1 cellular context compared by ENCODE assay signal in the genomic region with DNA sequence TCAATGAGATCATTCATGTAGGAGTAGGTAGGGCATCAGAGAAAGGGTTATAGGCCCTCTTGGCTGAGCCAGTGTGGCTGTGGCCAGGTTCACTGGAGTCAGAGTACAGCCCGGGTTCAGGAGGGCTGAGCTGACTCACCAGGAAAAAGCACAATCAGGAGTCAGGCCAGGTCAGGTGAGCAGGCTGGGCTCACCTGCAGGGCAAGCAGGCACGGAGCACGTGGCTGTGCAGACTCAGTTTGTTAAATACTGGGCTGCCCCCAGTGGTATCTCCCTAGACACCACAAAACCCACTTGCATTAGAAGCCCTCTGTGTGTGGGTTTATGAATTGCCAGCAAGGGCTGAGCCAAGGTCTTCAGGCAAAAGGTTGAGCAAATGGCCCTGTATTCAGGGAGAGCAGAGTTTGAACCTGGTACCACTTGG.
TF ChIP-seq lines count a peak whose summit lies in the region.

No MANE protein-coding gene starts in this region.

TF ChIP-seq in HepG2, 621 proteins besides CTCF, POLR2A, EP300 and RAD21 (continued from another document):
- TF ChIP-seq, protein P1, sequence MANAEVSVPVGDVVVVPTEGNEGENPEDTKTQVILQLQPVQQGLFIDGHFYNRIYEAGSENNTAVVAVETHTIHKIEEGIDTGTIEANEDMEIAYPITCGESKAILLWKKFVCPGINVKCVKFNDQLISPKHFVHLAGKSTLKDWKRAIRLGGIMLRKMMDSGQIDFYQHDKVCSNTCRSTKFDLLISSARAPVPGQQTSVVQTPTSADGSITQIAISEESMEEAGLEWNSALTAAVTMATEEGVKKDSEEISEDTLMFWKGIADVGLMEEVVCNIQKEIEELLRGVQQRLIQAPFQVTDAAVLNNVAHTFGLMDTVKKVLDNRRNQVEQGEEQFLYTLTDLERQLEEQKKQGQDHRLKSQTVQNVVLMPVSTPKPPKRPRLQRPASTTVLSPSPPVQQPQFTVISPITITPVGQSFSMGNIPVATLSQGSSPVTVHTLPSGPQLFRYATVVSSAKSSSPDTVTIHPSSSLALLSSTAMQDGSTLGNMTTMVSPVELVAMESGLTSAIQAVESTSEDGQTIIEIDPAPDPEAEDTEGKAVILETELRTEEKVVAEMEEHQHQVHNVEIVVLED (CRISPR knock-in tag; IDR thresholded peaks at IDR 0.05; ENCODE audit: borderline replicate concordance): no peak
- TF ChIP-seq ZNF468 (CRISPR knock-in tag; IDR thresholded peaks at IDR 0.05) (no peak), RNF2 (conservative IDR thresholded peaks at IDR 0.05; ENCODE audit: low read depth) (peak; percentile 69; the same call in 1 of the 2 replicates), FLYWCH1 (CRISPR knock-in tag; IDR thresholded peaks at IDR 0.05) (no peak), ARID2 (CRISPR knock-in tag; IDR thresholded peaks at IDR 0.05; ENCODE audit: borderline replicate concordance) (no peak), ELF3 (CRISPR knock-in tag; IDR thresholded peaks at IDR 0.05) (peak; percentile 94), ZSCAN30 (CRISPR knock-in tag; IDR thresholded peaks at IDR 0.05) (no peak), GATAD1 (CRISPR knock-in tag; IDR thresholded peaks at IDR 0.05) (peak; percentile 37; the same call in 1 of the 2 replicates), DNMT3B (CRISPR knock-in tag; conservative IDR thresholded peaks at IDR 0.05) (no peak), HIVEP1 (CRISPR knock-in tag; IDR thresholded peaks at IDR 0.05) (no peak), JUN (CRISPR knock-in tag; IDR thresholded peaks at IDR 0.05) (0 out of 2 replicates have a peak, but pooled peaks have one; percentile 67), KAT8 (CRISPR knock-in tag; IDR thresholded peaks at IDR 0.05) (peak; percentile 43; the same call in 1 of the 2 replicates), ZNF713 (CRISPR knock-in tag; IDR thresholded peaks at IDR 0.05) (no peak), ZNF432 (CRISPR knock-in tag; IDR thresholded peaks at IDR 0.05; ENCODE audit: borderline replicate concordance) (no peak), ZSCAN21 (CRISPR knock-in tag; IDR thresholded peaks at IDR 0.05; ENCODE audit: borderline replicate concordance) (no peak), ESRRA (CRISPR knock-in tag; IDR thresholded peaks at IDR 0.05; ENCODE audit: low read depth) (peak; percentile 46; the same call in 1 of the 2 replicates), KLF13 (CRISPR knock-in tag; IDR thresholded peaks at IDR 0.05) (no peak), ZNF3 (CRISPR knock-in tag; IDR thresholded peaks at IDR 0.05) (no peak), ZNF703 (CRISPR knock-in tag; IDR thresholded peaks at IDR 0.05; ENCODE audit: borderline replicate concordance) (no peak), ZNF510 (CRISPR knock-in tag; IDR thresholded peaks at IDR 0.05; ENCODE audit: low read depth) (no peak), CAMTA2 (CRISPR knock-in tag; IDR thresholded peaks at IDR 0.05; ENCODE audit: borderline replicate concordance) (no peak), PHB2 (IDR thresholded peaks at IDR 0.05; ENCODE audit: partially characterized antibody) (no peak)
- TF ChIP-seq, protein P2, sequence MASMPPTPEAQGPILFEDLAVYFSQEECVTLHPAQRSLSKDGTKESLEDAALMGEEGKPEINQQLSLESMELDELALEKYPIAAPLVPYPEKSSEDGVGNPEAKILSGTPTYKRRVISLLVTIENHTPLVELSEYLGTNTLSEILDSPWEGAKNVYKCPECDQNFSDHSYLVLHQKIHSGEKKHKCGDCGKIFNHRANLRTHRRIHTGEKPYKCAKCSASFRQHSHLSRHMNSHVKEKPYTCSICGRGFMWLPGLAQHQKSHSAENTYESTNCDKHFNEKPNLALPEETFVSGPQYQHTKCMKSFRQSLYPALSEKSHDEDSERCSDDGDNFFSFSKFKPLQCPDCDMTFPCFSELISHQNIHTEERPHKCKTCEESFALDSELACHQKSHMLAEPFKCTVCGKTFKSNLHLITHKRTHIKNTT (CRISPR knock-in tag; IDR thresholded peaks at IDR 0.05): no peak
- TF ChIP-seq, protein P3, sequence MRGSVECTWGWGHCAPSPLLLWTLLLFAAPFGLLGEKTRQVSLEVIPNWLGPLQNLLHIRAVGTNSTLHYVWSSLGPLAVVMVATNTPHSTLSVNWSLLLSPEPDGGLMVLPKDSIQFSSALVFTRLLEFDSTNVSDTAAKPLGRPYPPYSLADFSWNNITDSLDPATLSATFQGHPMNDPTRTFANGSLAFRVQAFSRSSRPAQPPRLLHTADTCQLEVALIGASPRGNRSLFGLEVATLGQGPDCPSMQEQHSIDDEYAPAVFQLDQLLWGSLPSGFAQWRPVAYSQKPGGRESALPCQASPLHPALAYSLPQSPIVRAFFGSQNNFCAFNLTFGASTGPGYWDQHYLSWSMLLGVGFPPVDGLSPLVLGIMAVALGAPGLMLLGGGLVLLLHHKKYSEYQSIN (CRISPR knock-in tag; IDR thresholded peaks at IDR 0.05; ENCODE audit: borderline replicate concordance): no peak
- TF ChIP-seq, protein P4, sequence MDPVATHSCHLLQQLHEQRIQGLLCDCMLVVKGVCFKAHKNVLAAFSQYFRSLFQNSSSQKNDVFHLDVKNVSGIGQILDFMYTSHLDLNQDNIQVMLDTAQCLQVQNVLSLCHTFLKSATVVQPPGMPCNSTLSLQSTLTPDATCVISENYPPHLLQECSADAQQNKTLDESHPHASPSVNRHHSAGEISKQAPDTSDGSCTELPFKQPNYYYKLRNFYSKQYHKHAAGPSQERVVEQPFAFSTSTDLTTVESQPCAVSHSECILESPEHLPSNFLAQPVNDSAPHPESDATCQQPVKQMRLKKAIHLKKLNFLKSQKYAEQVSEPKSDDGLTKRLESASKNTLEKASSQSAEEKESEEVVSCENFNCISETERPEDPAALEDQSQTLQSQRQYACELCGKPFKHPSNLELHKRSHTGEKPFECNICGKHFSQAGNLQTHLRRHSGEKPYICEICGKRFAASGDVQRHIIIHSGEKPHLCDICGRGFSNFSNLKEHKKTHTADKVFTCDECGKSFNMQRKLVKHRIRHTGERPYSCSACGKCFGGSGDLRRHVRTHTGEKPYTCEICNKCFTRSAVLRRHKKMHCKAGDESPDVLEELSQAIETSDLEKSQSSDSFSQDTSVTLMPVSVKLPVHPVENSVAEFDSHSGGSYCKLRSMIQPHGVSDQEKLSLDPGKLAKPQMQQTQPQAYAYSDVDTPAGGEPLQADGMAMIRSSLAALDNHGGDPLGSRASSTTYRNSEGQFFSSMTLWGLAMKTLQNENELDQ (CRISPR knock-in tag; IDR thresholded peaks at IDR 0.05; ENCODE audit: borderline replicate concordance): no peak
- TF ChIP-seq, protein P5, sequence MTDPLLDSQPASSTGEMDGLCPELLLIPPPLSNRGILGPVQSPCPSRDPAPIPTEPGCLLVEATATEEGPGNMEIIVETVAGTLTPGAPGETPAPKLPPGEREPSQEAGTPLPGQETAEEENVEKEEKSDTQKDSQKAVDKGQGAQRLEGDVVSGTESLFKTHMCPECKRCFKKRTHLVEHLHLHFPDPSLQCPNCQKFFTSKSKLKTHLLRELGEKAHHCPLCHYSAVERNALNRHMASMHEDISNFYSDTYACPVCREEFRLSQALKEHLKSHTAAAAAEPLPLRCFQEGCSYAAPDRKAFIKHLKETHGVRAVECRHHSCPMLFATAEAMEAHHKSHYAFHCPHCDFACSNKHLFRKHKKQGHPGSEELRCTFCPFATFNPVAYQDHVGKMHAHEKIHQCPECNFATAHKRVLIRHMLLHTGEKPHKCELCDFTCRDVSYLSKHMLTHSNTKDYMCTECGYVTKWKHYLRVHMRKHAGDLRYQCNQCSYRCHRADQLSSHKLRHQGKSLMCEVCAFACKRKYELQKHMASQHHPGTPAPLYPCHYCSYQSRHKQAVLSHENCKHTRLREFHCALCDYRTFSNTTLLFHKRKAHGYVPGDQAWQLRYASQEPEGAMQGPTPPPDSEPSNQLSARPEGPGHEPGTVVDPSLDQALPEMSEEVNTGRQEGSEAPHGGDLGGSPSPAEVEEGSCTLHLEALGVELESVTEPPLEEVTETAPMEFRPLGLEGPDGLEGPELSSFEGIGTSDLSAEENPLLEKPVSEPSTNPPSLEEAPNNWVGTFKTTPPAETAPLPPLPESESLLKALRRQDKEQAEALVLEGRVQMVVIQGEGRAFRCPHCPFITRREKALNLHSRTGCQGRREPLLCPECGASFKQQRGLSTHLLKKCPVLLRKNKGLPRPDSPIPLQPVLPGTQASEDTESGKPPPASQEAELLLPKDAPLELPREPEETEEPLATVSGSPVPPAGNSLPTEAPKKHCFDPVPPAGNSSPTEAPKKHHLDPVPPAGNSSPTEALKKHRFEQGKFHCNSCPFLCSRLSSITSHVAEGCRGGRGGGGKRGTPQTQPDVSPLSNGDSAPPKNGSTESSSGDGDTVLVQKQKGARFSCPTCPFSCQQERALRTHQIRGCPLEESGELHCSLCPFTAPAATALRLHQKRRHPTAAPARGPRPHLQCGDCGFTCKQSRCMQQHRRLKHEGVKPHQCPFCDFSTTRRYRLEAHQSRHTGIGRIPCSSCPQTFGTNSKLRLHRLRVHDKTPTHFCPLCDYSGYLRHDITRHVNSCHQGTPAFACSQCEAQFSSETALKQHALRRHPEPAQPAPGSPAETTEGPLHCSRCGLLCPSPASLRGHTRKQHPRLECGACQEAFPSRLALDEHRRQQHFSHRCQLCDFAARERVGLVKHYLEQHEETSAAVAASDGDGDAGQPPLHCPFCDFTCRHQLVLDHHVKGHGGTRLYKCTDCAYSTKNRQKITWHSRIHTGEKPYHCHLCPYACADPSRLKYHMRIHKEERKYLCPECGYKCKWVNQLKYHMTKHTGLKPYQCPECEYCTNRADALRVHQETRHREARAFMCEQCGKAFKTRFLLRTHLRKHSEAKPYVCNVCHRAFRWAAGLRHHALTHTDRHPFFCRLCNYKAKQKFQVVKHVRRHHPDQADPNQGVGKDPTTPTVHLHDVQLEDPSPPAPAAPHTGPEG (CRISPR knock-in tag; IDR thresholded peaks at IDR 0.05): no peak
- TF ChIP-seq, protein P6, sequence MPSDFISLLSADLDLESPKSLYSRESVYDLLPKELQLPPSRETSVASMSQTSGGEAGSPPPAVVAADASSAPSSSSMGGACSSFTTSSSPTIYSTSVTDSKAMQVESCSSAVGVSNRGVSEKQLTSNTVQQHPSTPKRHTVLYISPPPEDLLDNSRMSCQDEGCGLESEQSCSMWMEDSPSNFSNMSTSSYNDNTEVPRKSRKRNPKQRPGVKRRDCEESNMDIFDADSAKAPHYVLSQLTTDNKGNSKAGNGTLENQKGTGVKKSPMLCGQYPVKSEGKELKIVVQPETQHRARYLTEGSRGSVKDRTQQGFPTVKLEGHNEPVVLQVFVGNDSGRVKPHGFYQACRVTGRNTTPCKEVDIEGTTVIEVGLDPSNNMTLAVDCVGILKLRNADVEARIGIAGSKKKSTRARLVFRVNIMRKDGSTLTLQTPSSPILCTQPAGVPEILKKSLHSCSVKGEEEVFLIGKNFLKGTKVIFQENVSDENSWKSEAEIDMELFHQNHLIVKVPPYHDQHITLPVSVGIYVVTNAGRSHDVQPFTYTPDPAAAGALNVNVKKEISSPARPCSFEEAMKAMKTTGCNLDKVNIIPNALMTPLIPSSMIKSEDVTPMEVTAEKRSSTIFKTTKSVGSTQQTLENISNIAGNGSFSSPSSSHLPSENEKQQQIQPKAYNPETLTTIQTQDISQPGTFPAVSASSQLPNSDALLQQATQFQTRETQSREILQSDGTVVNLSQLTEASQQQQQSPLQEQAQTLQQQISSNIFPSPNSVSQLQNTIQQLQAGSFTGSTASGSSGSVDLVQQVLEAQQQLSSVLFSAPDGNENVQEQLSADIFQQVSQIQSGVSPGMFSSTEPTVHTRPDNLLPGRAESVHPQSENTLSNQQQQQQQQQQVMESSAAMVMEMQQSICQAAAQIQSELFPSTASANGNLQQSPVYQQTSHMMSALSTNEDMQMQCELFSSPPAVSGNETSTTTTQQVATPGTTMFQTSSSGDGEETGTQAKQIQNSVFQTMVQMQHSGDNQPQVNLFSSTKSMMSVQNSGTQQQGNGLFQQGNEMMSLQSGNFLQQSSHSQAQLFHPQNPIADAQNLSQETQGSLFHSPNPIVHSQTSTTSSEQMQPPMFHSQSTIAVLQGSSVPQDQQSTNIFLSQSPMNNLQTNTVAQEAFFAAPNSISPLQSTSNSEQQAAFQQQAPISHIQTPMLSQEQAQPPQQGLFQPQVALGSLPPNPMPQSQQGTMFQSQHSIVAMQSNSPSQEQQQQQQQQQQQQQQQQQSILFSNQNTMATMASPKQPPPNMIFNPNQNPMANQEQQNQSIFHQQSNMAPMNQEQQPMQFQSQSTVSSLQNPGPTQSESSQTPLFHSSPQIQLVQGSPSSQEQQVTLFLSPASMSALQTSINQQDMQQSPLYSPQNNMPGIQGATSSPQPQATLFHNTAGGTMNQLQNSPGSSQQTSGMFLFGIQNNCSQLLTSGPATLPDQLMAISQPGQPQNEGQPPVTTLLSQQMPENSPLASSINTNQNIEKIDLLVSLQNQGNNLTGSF (CRISPR knock-in tag; IDR thresholded peaks at IDR 0.05): no peak
